1 cellular context compared by ENCODE assay signal in the genomic region with DNA sequence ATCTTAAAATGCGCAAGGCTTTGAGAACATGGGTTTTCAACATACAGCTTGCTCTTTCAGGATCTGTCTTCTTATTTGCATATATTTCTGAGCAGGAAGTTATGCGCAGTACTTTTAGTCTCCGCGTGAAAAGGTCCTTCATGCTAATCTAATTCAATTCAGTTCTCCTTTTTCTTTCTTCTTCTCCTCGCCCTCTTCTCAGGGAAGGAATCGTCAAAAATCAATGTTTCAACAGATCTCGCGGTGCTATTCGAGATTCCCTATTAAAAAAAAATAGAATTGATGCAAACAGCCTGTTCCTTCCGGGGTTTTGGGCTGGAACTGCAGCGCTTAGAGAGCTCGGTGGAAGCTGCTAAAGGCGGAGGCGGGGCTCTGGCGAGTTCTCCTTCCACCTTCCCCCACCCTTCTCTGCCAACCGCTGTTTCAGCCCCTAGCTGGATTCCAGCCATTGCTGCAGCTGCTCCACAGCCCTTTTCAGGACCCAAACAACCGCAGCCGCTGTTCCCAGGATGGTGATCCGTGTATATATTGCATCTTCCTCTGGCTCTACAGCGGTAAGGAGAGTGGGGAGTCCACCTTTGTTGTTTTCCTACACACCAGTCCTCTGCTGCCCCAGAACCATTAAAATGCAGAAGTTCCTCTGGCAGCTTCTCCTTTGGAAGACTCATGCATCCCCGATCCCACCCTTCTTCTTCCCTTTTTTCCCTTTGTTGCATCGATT.
TF ChIP-seq lines count a peak whose summit lies in the region.

TSS of gene HMGN5 (minus strand) at position 222 of the 721 bp plus-strand sequence. CDS start 80,364 bp downstream, outside the sequence.
TSS of gene SH3BGRL (plus strand) at position 411 of the 721 bp plus-strand sequence. CDS start at position 510, 99 bp downstream.

TF ChIP-seq in SK-N-SH treated with all-trans-retinoic acid at 6 μM for 48 hours, 23 proteins besides CTCF, POLR2A, EP300 and RAD21 (continued from another document):
- TF ChIP-seq CREB5 (CRISPR knock-in tag; IDR thresholded peaks at IDR 0.05; ENCODE audit: low read depth): no peak
- TF ChIP-seq ZNF70 (CRISPR knock-in tag; IDR thresholded peaks at IDR 0.05): no peak
- no peak for TF ChIP-seq ARNTL (CRISPR knock-in tag; IDR thresholded peaks at IDR 0.05; ENCODE audit: borderline replicate concordance, low read depth)
- TF ChIP-seq, protein P1, sequence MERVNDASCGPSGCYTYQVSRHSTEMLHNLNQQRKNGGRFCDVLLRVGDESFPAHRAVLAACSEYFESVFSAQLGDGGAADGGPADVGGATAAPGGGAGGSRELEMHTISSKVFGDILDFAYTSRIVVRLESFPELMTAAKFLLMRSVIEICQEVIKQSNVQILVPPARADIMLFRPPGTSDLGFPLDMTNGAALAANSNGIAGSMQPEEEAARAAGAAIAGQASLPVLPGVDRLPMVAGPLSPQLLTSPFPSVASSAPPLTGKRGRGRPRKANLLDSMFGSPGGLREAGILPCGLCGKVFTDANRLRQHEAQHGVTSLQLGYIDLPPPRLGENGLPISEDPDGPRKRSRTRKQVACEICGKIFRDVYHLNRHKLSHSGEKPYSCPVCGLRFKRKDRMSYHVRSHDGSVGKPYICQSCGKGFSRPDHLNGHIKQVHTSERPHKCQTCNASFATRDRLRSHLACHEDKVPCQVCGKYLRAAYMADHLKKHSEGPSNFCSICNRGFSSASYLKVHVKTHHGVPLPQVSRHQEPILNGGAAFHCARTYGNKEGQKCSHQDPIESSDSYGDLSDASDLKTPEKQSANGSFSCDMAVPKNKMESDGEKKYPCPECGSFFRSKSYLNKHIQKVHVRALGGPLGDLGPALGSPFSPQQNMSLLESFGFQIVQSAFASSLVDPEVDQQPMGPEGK (CRISPR knock-in tag; IDR thresholded peaks at IDR 0.05; ENCODE audit: borderline replicate concordance): no peak
- no peak for TF ChIP-seq CSDC2 (CRISPR knock-in tag; IDR thresholded peaks at IDR 0.05)
- no peak for TF ChIP-seq PPARA (CRISPR knock-in tag; IDR thresholded peaks at IDR 0.05; ENCODE audit: borderline replicate concordance)
- TF ChIP-seq SNAI2 (CRISPR knock-in tag; IDR thresholded peaks at IDR 0.05): no peak
- no peak for TF ChIP-seq ZC3H10 (CRISPR knock-in tag; IDR thresholded peaks at IDR 0.05)
- no peak for TF ChIP-seq ZNF8 (CRISPR knock-in tag; IDR thresholded peaks at IDR 0.05)
- TF ChIP-seq, protein P2, sequence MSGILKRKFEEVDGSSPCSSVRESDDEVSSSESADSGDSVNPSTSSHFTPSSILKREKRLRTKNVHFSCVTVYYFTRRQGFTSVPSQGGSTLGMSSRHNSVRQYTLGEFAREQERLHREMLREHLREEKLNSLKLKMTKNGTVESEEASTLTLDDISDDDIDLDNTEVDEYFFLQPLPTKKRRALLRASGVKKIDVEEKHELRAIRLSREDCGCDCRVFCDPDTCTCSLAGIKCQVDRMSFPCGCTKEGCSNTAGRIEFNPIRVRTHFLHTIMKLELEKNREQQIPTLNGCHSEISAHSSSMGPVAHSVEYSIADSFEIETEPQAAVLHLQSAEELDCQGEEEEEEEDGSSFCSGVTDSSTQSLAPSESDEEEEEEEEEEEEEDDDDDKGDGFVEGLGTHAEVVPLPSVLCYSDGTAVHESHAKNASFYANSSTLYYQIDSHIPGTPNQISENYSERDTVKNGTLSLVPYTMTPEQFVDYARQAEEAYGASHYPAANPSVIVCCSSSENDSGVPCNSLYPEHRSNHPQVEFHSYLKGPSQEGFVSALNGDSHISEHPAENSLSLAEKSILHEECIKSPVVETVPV (CRISPR knock-in tag; IDR thresholded peaks at IDR 0.05): no peak
- no peak for TF ChIP-seq ISL1 (CRISPR knock-in tag; IDR thresholded peaks at IDR 0.05)
- TF ChIP-seq ZNF565 (CRISPR knock-in tag; conservative IDR thresholded peaks at IDR 0.05; ENCODE audit: low read depth): no peak
- no peak for TF ChIP-seq TCF4 (CRISPR knock-in tag; IDR thresholded peaks at IDR 0.05; ENCODE audit: borderline replicate concordance)
